ENCODE assay signal across 1 cellular context in the genomic region with DNA sequence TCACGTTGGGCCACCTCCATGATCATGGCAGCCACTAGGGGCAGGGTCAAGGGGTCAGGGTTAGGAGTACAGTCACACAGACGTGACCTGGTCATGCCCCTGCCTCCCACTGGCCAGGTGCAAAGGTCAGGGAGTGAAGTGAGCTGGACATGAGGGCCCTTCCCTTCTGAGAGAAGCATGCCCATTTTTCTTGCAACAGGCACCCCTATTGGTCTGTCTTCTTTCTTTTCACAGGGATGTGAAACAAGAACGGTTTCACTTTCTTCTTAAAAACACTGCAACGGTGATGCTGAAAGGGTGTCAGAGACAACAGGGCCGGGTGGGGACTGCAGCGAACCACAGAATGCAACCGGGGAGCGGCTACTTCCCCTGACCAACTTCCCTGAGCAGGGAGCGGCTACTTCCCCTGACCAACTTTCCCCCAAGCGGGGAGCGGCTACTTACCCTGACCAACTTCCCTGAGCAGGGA.
A peak's percentile ranks its signal among the peaks of the same experiment; 100 is the strongest.
TF ChIP-seq lines count a peak whose summit lies in the region.

No MANE protein-coding gene starts in this region.

TF ChIP-seq in HepG2, 621 proteins besides CTCF, POLR2A, EP300 and RAD21 (continued from another document and continues in another):
- TF ChIP-seq ZBTB44 (CRISPR knock-in tag; IDR thresholded peaks at IDR 0.05) (no peak), NR2F1 (CRISPR knock-in tag; IDR thresholded peaks at IDR 0.05) (peak; percentile 99), ZNF549 (CRISPR knock-in tag; IDR thresholded peaks at IDR 0.05) (no peak), MTERF4 (CRISPR knock-in tag; IDR thresholded peaks at IDR 0.05) (no peak), ESRRA (CRISPR knock-in tag; IDR thresholded peaks at IDR 0.05; ENCODE audit: low read depth) (peak; percentile 95), MYPOP (CRISPR knock-in tag; IDR thresholded peaks at IDR 0.05) (no peak), SOX6 (IDR thresholded peaks at IDR 0.05) (no peak), SOX6 (CRISPR knock-in tag; IDR thresholded peaks at IDR 0.05) (peak; percentile 52), ATF7 (IDR thresholded peaks at IDR 0.05) (no peak), ATF7 (CRISPR knock-in tag; IDR thresholded peaks at IDR 0.05) (no peak), TARDBP (CRISPR knock-in tag; IDR thresholded peaks at IDR 0.05) (peak; percentile 46; the same call in 1 of the 2 replicates), SALL1 (CRISPR knock-in tag; IDR thresholded peaks at IDR 0.05) (peak; percentile 92), SNAI1 (CRISPR knock-in tag; IDR thresholded peaks at IDR 0.05; ENCODE audit: borderline replicate concordance) (no peak), FOXA3 (CRISPR knock-in tag; IDR thresholded peaks at IDR 0.05) (peak; percentile 32; the same call in 1 of the 2 replicates), SAP130 (CRISPR knock-in tag; IDR thresholded peaks at IDR 0.05; ENCODE audit: low read depth) (peak; percentile 46; the same call in 1 of the 2 replicates), KDM5A (IDR thresholded peaks at IDR 0.05; ENCODE audit: borderline replicate concordance, low read length) (no peak), U2AF1 (optimal IDR thresholded peaks at IDR 0.05; ENCODE audit: low read depth, low read length) (no peak), THAP8 (CRISPR knock-in tag; IDR thresholded peaks at IDR 0.05; ENCODE audit: borderline replicate concordance) (no peak), KDM6A (CRISPR knock-in tag; IDR thresholded peaks at IDR 0.05; ENCODE audit: low read depth) (0 out of 2 replicates have a peak, but pooled peaks have one; percentile 27), ZMYM2 (CRISPR knock-in tag; IDR thresholded peaks at IDR 0.05) (peak; percentile 55), SPEN (CRISPR knock-in tag; IDR thresholded peaks at IDR 0.05; ENCODE audit: low read depth) (peak; percentile 74; the same call in 1 of the 2 replicates), ZNF143 (CRISPR knock-in tag; IDR thresholded peaks at IDR 0.05) (no peak), ZNF839 (CRISPR knock-in tag; IDR thresholded peaks at IDR 0.05; ENCODE audit: borderline replicate concordance) (no peak), TBX3 (IDR thresholded peaks at IDR 0.05; ENCODE audit: borderline replicate concordance) (0 out of 2 replicates have a peak, but pooled peaks have one; percentile 22), IKZF5 (CRISPR knock-in tag; IDR thresholded peaks at IDR 0.05) (peak; percentile 62; the same call in 1 of the 2 replicates), ZMYM3 (CRISPR knock-in tag; IDR thresholded peaks at IDR 0.05) (peak; percentile 45; the same call in 1 of the 2 replicates), NCOA2 (CRISPR knock-in tag; IDR thresholded peaks at IDR 0.05) (peak; percentile 56), HNF4A (CRISPR knock-in tag; IDR thresholded peaks at IDR 0.05) (peak; percentile 97), ZZZ3 (CRISPR knock-in tag; IDR thresholded peaks at IDR 0.05; ENCODE audit: borderline replicate concordance) (0 out of 2 replicates have a peak, but pooled peaks have one; percentile 31), BORCS8-MEF2B (CRISPR knock-in tag; IDR thresholded peaks at IDR 0.05) (peak; percentile 19; the same call in 1 of the 2 replicates), NCOA1 (CRISPR knock-in tag; IDR thresholded peaks at IDR 0.05) (no peak), ZFP91 (CRISPR knock-in tag; IDR thresholded peaks at IDR 0.05; ENCODE audit: borderline replicate concordance) (peak; percentile 50; the same call in 1 of the 2 replicates), RXRB (CRISPR knock-in tag; IDR thresholded peaks at IDR 0.05; ENCODE audit: borderline replicate concordance) (peak; percentile 99), ZNF746 (CRISPR knock-in tag; IDR thresholded peaks at IDR 0.05) (0 out of 2 replicates have a peak, but pooled peaks have one; percentile 32), PAXIP1 (CRISPR knock-in tag; conservative IDR thresholded peaks at IDR 0.05) (peak; percentile 80), REST (IDR thresholded peaks at IDR 0.05; ENCODE audit: borderline replicate concordance in 1 of 2, low read depth in 1 of 2, low read length in 2 of 2) (0 out of 4 replicates have a peak, but pooled peaks of 1 of the 2 experiments have one; percentile 14), TBL1XR1 (IDR thresholded peaks at IDR 0.05; ENCODE audit: borderline replicate concordance, low read length, partially characterized antibody) (peak; percentile 94), ZNF503 (CRISPR knock-in tag; IDR thresholded peaks at IDR 0.05) (0 out of 2 replicates have a peak, but pooled peaks have one; percentile 45)
- TF ChIP-seq, protein P1, sequence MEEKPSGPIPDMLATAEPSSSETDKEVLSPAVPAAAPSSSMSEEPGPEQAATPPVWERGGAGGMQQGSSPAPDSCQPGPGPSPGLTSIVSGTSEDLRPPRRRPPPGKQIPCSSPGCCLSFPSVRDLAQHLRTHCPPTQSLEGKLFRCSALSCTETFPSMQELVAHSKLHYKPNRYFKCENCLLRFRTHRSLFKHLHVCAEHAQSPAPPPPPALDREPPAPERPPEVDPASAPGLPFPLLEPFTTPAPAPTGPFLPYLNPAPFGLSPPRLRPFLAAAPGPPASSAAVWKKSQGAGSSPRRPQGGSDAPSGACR (CRISPR knock-in tag; IDR thresholded peaks at IDR 0.05): no peak; the same call in 1 of the 2 replicates
